In genomic region chr10:11794566-11794965, GRCh38 we compare ENCODE assay signal across 13 cellular contexts.
"Had no signal": no experiment of that assay in that cellular context is flagged by ENCODE, and none has a peak within 500 bp of the region (broad histone marks: within the 10 kb centered on the region; RNA-seq: fewer than 3 reads in every experiment).

No MANE protein-coding gene starts in this region.

- H3K27ac ChIP-seq: coronary artery, gastrocnemius medialis, prostate gland, sigmoid colon had no signal

- DNase-seq: activated CD4-positive, alpha-beta T cell treated with anti-CD3 and anti-CD28 coated beads, Interleukin-2, amount 10 ng/mL, durations not matched to agents 7 days and 5 days; activated naive CD4-positive, alpha-beta T cell treated with anti-CD3 and anti-CD28 coated beads, Interleukin-2, amount 50 U/mL, for 16 hours; effector CD4-positive, alpha-beta T cell; gastrocnemius medialis; left cardiac atrium; occipital lobe; sigmoid colon; stimulated activated CD4-positive, alpha-beta T cell treated with anti-CD3 and anti-CD28 coated beads, Interleukin-12 subunit alpha, Interleukin-12 subunit beta, amount 100 ng/mL, for 4 hours; stimulated activated naive CD4-positive, alpha-beta T cell; substantia nigra; T-helper 1 cell had no signal

- H3K27me3 ChIP-seq: gastrocnemius medialis had no signal

- H3K4me3 ChIP-seq: coronary artery, gastrocnemius medialis, prostate gland, sigmoid colon had no signal

- ATAC-seq: gastrocnemius medialis had no signal

- H3K4me1 ChIP-seq: gastrocnemius medialis, sigmoid colon had no signal

- H3K36me3 ChIP-seq: gastrocnemius medialis, prostate gland, sigmoid colon had no signal

- H3K9me3 ChIP-seq: gastrocnemius medialis, prostate gland, sigmoid colon had no signal
